In genomic region chr13:51999525-51999924, GRCh38 we compare ENCODE assay signal across 10 cellular contexts. TPM values are rescaled to one million over a fixed set of nuclear protein-coding genes. Genes with fewer than 3 reads are reported as not detected.
DNase-seq lines count a peak whose midpoint lies in the region; ATAC-seq, FAIRE-seq and TF ChIP-seq lines count a peak whose summit lies in the region.
"Had no signal": no experiment of that assay in that cellular context is flagged by ENCODE, and none has a peak within 500 bp of the region (broad histone marks: within the 10 kb centered on the region; RNA-seq: fewer than 3 reads in every experiment).

No MANE protein-coding gene starts in this region.

- peak; percentile 17 for DNase-seq in Daoy (ENCODE audit: low read depth)
- DNase-seq in astrocyte (ENCODE audit: low read depth): peak; percentile 42
- DNase-seq in left ventricle myocardium superior: peak; percentile 82
- peak; percentile 77 for DNase-seq in posterior vena cava (ENCODE audit: low spot score)
- no peak for DNase-seq in GDM1 (lab: John Stamatoyannopoulos, UW)
- no peak for DNase-seq in stimulated activated CD8-positive, alpha-beta memory T cell treated with anti-CD3 and anti-CD28 coated beads, Interleukin-4, amount 100 ng/mL, for 48 hours
- no peak for DNase-seq in OCI-LY7 (ENCODE audit: low spot score)
- DNase-seq in NCI-H2081 (lab: John Stamatoyannopoulos, UW): no peak
- DNase-seq: naive B cell, NCI-H1694 treated with DMSO at 0.1 percent for 48 hours had no signal

- H3K27ac Mint-ChIP-seq in astrocyte (ENCODE audit: unreplicated experiment): no peak overlapping the region

- H3K79me2 ChIP-seq in astrocyte (ENCODE audit: insufficient read depth, low read length) (no peaks in the 10 kb centered on the region), OCI-LY7 (ENCODE audit: insufficient read depth, low read depth, low read length) (no peaks in the 10 kb centered on the region)

- no TSS peak for BruUV-seq in OCI-LY7 (replicated peaks; lab: Mats Ljungman, UMichigan)

- no peaks in the 10 kb centered on the region for H3K36me3 Mint-ChIP-seq in astrocyte (ENCODE audit: low read depth, unreplicated experiment)
- H3K36me3 Mint-ChIP-seq: naive B cell had no signal

- CTCF ChIA-PET in OCI-LY7 (lab: Charles Lee; ENCODE audit: unreplicated experiment): no interaction called here

- ATAC-seq in left ventricle myocardium superior: peak; percentile 85

- no peaks in the 10 kb centered on the region for H3K9me3 ChIP-seq in astrocyte (ENCODE audit: insufficient read depth, low read depth, low read length)
- no peaks in the 10 kb centered on the region for H3K9me3 ChIP-seq in OCI-LY7 (ENCODE audit: low read length)

- H3K9me3 Mint-ChIP-seq in astrocyte (ENCODE audit: unreplicated experiment): no peaks in the 10 kb centered on the region
- H3K9me3 Mint-ChIP-seq: naive B cell had no signal

- H3K27me3 ChIP-seq in astrocyte (ENCODE audit: insufficient read depth, low read length): peaks cover 21% of the 10 kb centered on the region

- H3K4me1 ChIP-seq in astrocyte (ENCODE audit: insufficient read depth, low read length) (no peaks in the 10 kb centered on the region), OCI-LY7 (ENCODE audit: insufficient read depth, low read length, poor library complexity, severe bottlenecking) (no peaks in the 10 kb centered on the region)

- intact Hi-C loops in left ventricle myocardium superior (cut with micrococcal nuclease): no loop called here
- intact Hi-C loops in posterior vena cava (cut with DNase I): no loop called here
- intact Hi-C loops in OCI-LY7 (cut with micrococcal nuclease; ENCODE audit: unreplicated experiment): no loop called here

- no peaks in the 10 kb centered on the region for H3K9me2 ChIP-seq in OCI-LY7 (ENCODE audit: insufficient read depth, low read length)

- no peak for FAIRE-seq in astrocyte (lab: Jason Lieb, UNC)

- H3K27me3 Mint-ChIP-seq in astrocyte (ENCODE audit: low read depth, unreplicated experiment): no peaks in the 10 kb centered on the region

- H3K4me3 ChIP-seq in astrocyte (ENCODE audit: insufficient read depth, low read depth, low read length) (no peak overlapping the region), OCI-LY7 (ENCODE audit: low read depth, low read length, poor library complexity, severe bottlenecking) (no peak overlapping the region)

- no peak overlapping the region for H3K9ac ChIP-seq in astrocyte (ENCODE audit: low read length)

- peaks cover 11% of the 10 kb centered on the region for H3K4me1 Mint-ChIP-seq in astrocyte (ENCODE audit: low read depth, unreplicated experiment)
- H3K4me1 Mint-ChIP-seq: naive B cell had no signal

- H2AFZ ChIP-seq in astrocyte (ENCODE audit: low read depth, low read length) (no peak overlapping the region), OCI-LY7 (ENCODE audit: low read length) (no peak overlapping the region)

- H3K36me3 ChIP-seq in astrocyte (ENCODE audit: insufficient read depth, low read length) (no peaks in the 10 kb centered on the region), OCI-LY7 (ENCODE audit: insufficient read depth, low read length) (no peaks in the 10 kb centered on the region)

- H3K27ac ChIP-seq in astrocyte (ENCODE audit: low read depth, low read length) (no peak overlapping the region), OCI-LY7 (ENCODE audit: low read depth, low read length, poor library complexity, severe bottlenecking) (no peak overlapping the region)

- TF ChIP-seq CTCF in astrocyte (IDR thresholded peaks at IDR 0.05; ENCODE audit: insufficient read depth, low read depth, low read length) (no peak), OCI-LY7 (conservative IDR thresholded peaks at IDR 0.05; ENCODE audit: low read length) (no peak)

- POLR2A ChIA-PET in OCI-LY7 (lab: Charles Lee): no interaction called here

- H4K20me1 ChIP-seq in astrocyte (ENCODE audit: insufficient read depth, low read length) (peaks cover 20% of the 10 kb centered on the region), OCI-LY7 (ENCODE audit: insufficient read depth, low read length) (no peaks in the 10 kb centered on the region; the same call in 1 of the 2 replicates)

- no peak overlapping the region for H3K4me3 Mint-ChIP-seq in astrocyte (ENCODE audit: unreplicated experiment)
- H3K4me3 Mint-ChIP-seq: naive B cell had no signal

- peak overlapping the region; percentile 24 for H3K4me2 ChIP-seq in astrocyte (ENCODE audit: low read length)
- no peak overlapping the region for H3K4me2 ChIP-seq in OCI-LY7 (ENCODE audit: low read length)

RNA-seq across cellular contexts. Expression of gene ATP7B, which starts 11.7 kb away (rescaled TPM):
- 1.5 TPM in 2 replicates for total RNA-seq in Daoy (2014; rRNA removed; shearing (Covaris generic))
- 9.2 and 12.3 TPM in 2 replicates for total RNA-seq in astrocyte
- total RNA-seq in left ventricle myocardium superior: 4.9 TPM
- total RNA-seq in posterior vena cava: 1 to 10 TPM; 2.6 to 5.7 TPM
- total RNA-seq in OCI-LY7 (2014; rRNA removed; shearing (Covaris generic)): 0.39 and 0.76 TPM in 2 replicates
- 0.40 and 0.53 TPM in 2 replicates for total RNA-seq in OCI-LY7 (2022)

RNA-seq across cellular contexts. Expression of gene ALG11, which starts 12.7 kb away (rescaled TPM):
- 6.9 and 19.1 TPM in 2 replicates for total RNA-seq in Daoy (2014; rRNA removed; shearing (Covaris generic))
- total RNA-seq in astrocyte (57.7 and 62.1 TPM in 2 replicates), left ventricle myocardium superior (18.4 TPM), posterior vena cava (10 to 100 TPM; 27.1 to 34.9 TPM), OCI-LY7 (2022) (19.4 and 25.0 TPM in 2 replicates)
- total RNA-seq in OCI-LY7 (2014; rRNA removed; shearing (Covaris generic)): 11.6 and 14.1 TPM in 2 replicates

RNA-seq across cellular contexts. Expression of gene UTP14C, which starts 25.0 kb away (rescaled TPM):
- 5.8 and 6.0 TPM in 2 replicates for total RNA-seq in Daoy (2014; rRNA removed; shearing (Covaris generic))
- total RNA-seq in astrocyte (20.6 and 23.9 TPM in 2 replicates), left ventricle myocardium superior (10.7 TPM), posterior vena cava (10 to 100 TPM; 13.9 to 14.7 TPM), OCI-LY7 (2022) (10.0 and 11.5 TPM in 2 replicates)
- 7.3 and 9.0 TPM in 2 replicates for total RNA-seq in OCI-LY7 (2014; rRNA removed; shearing (Covaris generic))

Comparison
In these comparisons a context has a peak if more than half of its experiments do, and no peak if none do; other contexts are left out.
1. DNase-seq: peak in Daoy (single experiment), astrocyte (single experiment), left ventricle myocardium superior (single experiment) and posterior vena cava (single experiment); none in GDM1 (single experiment), stimulated activated CD8-positive, alpha-beta memory T cell treated with anti-CD3 and anti-CD28 coated beads, Interleukin-4, amount 100 ng/mL, for 48 hours (single experiment), OCI-LY7 (single experiment) and NCI-H2081 (0 of 2).